ENCODE assay signal across 7 cellular contexts in the genomic region with DNA sequence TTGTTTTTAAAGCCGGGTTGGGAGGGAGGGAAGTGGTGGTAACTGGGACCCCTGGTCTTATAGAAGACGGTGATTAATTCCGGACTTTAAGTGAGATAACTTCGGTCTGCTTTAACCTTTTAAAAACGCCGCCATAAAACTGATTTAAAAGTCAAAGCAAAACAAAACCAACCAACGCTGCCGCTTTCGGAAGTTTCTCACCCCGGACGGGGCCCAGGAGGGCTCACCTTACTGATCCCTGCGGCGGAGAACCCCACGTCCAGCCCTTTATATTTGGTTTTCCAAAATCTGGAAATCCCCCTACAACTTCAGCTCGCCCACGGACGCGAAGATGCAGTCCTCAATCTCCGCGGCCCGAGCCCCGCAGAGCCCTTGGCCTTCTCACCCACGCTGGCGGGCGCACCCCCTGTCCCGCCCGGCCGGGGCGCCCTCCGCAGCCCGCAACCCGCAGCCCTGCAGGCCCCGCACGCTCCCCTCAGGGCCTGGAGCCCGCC. TPM values are rescaled to one million over a fixed set of nuclear protein-coding genes. Genes with fewer than 3 reads are reported as not detected.
A peak's percentile ranks its signal among the peaks of the same experiment; 100 is the strongest.
DNase-seq lines count a peak whose midpoint lies in the region; ATAC-seq, FAIRE-seq and TF ChIP-seq lines count a peak whose summit lies in the region.

No MANE protein-coding gene starts in this region.

- TF ChIP-seq CTCF in K562 (IDR thresholded peaks at IDR 0.05 in 2 of 3, conservative IDR thresholded peaks at IDR 0.05 in 1 of 3; ENCODE audit: insufficient read depth in 2 of 3, low read depth in 1 of 3, low read length in 3 of 3) (peak in 1 of 3 experiments; percentile 19; a peak in 2 of 6 replicates), left lung (IDR thresholded peaks at IDR 0.05) (peak in 1 of 2 donors; percentile 25)

- DNase-seq in NCI-H1105 (lab: John Stamatoyannopoulos, UW) (peak; percentile 24), K562 (ENCODE audit: extremely low read depth in 1 of 4, low spot score in 3 of 4) (no peak), left lung (no peak), NCI-H2081 (lab: John Stamatoyannopoulos, UW) (no peak)
- DNase-seq in stimulated activated CD8-positive, alpha-beta memory T cell treated with anti-CD3 and anti-CD28 coated beads, Interleukin-4, amount 100 ng/mL, for 24 hours (ENCODE audit: low read depth), result peak; percentile 35

- no peak for FAIRE-seq in K562 (lab: Jason Lieb, UNC)

- H3K36me3 ChIP-seq in K562 (ENCODE audit: control insufficient read depth, insufficient read depth, low read length) (peaks cover 3% of the 10 kb centered on the region; the same call in 2 of the 3 replicates), left lung (no peaks in the 10 kb centered on the region)

- H3K27ac ChIP-seq in K562 (ENCODE audit: extremely low read depth, low read depth, low read length) (peak overlapping the region; percentile 64; the same call in 1 of the 3 replicates), left lung (peak overlapping the region; percentile 77 to 96)

- CTCF ChIA-PET in K562 (lab: Yijun Ruan, JAX; ENCODE audit: low intra/inter-chr PET ratio), result no interaction called here

- H3K9me3 ChIP-seq in K562 (replicated peaks; ENCODE audit: control insufficient read depth, insufficient read depth, low read depth, low read length) (no peaks in the 10 kb centered on the region), left lung (no peaks in the 10 kb centered on the region)

- no peak for TF ChIP-seq EP300 in K562 (IDR thresholded peaks at IDR 0.05; ENCODE audit: low read length)

- H3K4me1 ChIP-seq in K562 (replicated peaks in 1 of 2; ENCODE audit: control insufficient read depth in 2 of 2, insufficient read depth in 2 of 2, low read length in 2 of 2) (peaks cover 18 to 21% of the 10 kb centered on the region in 2 experiments), left lung (peaks cover 11 to 26% of the 10 kb centered on the region in 2 donors)

- WGBS in K562 (ENCODE audit: insufficient coverage, low coverage, missing lambda C conversion rate), result 2% methylated on average over 24 of the region's 35 CpGs

- TF ChIP-seq RAD21 in K562 (CRISPR knock-in tag; conservative IDR thresholded peaks at IDR 0.05 in 1 of 2, IDR thresholded peaks at IDR 0.05 in 1 of 2), result no peak

- POLR2A ChIA-PET in K562 (lab: Yijun Ruan, JAX), result interaction anchor here (0.6 to 1.9 kb wide), 3 partner anchors 11 to 102 kb away, joined by 3 to 7 read pairs (median 6); partner anchors contain the start of gene ZW10

- H3K4me3 ChIP-seq in K562, result peak overlapping the region; percentile 77
- H3K4me3 ChIP-seq in left lung, result peak overlapping the region; percentile 68 to 78

- no peaks in the 10 kb centered on the region for H3K27me3 ChIP-seq in K562 (ENCODE audit: control insufficient read depth in 2 of 2, insufficient read depth in 2 of 2, low read length in 2 of 2)
- no peaks in the 10 kb centered on the region for H3K27me3 ChIP-seq in left lung

- H2AFZ ChIP-seq in K562 (ENCODE audit: low read depth, low read length), result peak overlapping the region; percentile 89

- no peaks in the 10 kb centered on the region for H3K9me1 ChIP-seq in K562 (ENCODE audit: control insufficient read depth, insufficient read depth, low read length)

- no peak for TF ChIP-seq POLR2A in K562 (conservative IDR thresholded peaks at IDR 0.05)

- peak overlapping the region; percentile 62 to 88 for H3K9ac ChIP-seq in K562 (ENCODE audit: insufficient read depth in 1 of 2, low read depth in 2 of 2, low read length in 2 of 2)

- H4K20me1 ChIP-seq in K562 (replicated peaks; ENCODE audit: control insufficient read depth, insufficient read depth, low read length), result peaks cover 4% of the 10 kb centered on the region; the same call in 1 of the 2 replicates

- ATAC-seq in GM18520 (IDR thresholded peaks at IDR 0.05; ENCODE audit: unreplicated experiment) (peak; percentile 38), HG02571 (IDR thresholded peaks at IDR 0.05; ENCODE audit: unreplicated experiment) (peak; percentile 59), K562 (peak; percentile 73), left lung (peak; percentile 66)

- H3K79me2 ChIP-seq in K562 (ENCODE audit: control insufficient read depth, insufficient read depth, low read length), result peaks cover 27% of the 10 kb centered on the region

- intact Hi-C loops in K562 (cut with micrococcal nuclease), result no loop called here
- intact Hi-C loops in left lung (cut with DNase I), result no loop called here

- no TSS peak for BruUV-seq in K562 (replicated peaks; lab: Mats Ljungman, UMichigan)

- peak overlapping the region; percentile 82 for H3K4me2 ChIP-seq in K562 (ENCODE audit: insufficient read depth, low read length)

- in situ Hi-C loops in K562 (cut with MboI), result no loop called here

TF ChIP-seq in K562, 482 proteins besides CTCF, POLR2A, EP300 and RAD21 (continues in another document):
- TF ChIP-seq ZNF655 (CRISPR knock-in tag; IDR thresholded peaks at IDR 0.05) (no peak), KDM2B (CRISPR knock-in tag; IDR thresholded peaks at IDR 0.05) (no peak; the same call in 1 of the 2 replicates), ZBTB1 (CRISPR knock-in tag; IDR thresholded peaks at IDR 0.05; ENCODE audit: borderline replicate concordance, low read depth) (peak; percentile 92), ZNF57 (CRISPR knock-in tag; IDR thresholded peaks at IDR 0.05) (no peak), SP2 (IDR thresholded peaks at IDR 0.05; ENCODE audit: extremely low read depth, low read depth, low read length, poor library complexity, severe bottlenecking) (no peak), NONO (IDR thresholded peaks at IDR 0.05; ENCODE audit: low read depth in 2 of 2, low read length in 1 of 2) (0 out of 4 replicates have a peak, but pooled peaks of 1 of the 2 experiments have one; percentile 22), TEAD2 (tag; IDR thresholded peaks at IDR 0.05) (no peak), NR2F6 (CRISPR knock-in tag; IDR thresholded peaks at IDR 0.05) (no peak), NFRKB (IDR thresholded peaks at IDR 0.05; ENCODE audit: low read depth) (no peak)
- TF ChIP-seq, protein P1, sequence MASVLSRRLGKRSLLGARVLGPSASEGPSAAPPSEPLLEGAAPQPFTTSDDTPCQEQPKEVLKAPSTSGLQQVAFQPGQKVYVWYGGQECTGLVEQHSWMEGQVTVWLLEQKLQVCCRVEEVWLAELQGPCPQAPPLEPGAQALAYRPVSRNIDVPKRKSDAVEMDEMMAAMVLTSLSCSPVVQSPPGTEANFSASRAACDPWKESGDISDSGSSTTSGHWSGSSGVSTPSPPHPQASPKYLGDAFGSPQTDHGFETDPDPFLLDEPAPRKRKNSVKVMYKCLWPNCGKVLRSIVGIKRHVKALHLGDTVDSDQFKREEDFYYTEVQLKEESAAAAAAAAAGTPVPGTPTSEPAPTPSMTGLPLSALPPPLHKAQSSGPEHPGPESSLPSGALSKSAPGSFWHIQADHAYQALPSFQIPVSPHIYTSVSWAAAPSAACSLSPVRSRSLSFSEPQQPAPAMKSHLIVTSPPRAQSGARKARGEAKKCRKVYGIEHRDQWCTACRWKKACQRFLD (CRISPR knock-in tag; IDR thresholded peaks at IDR 0.05), result peak; percentile 47; the same call in 1 of the 2 replicates

RNA-seq across cellular contexts. Expression of gene USP28, which starts 0.4 kb away (rescaled TPM):
- 42.1 and 95.4 TPM in 2 replicates for total RNA-seq in K562 (2011; cell fraction: chromatin; rRNA removed; ENCODE audit: low replicate concordance)
- 17.0 and 19.1 TPM in 2 replicates for total RNA-seq in K562 (2011; cell fraction: nucleolus; rRNA removed)
- 36.1 and 36.6 TPM in 2 replicates for total RNA-seq in K562 (2011; cell fraction: nucleoplasm; rRNA removed)
- total RNA-seq in K562 (2014; rRNA removed) (16.1 and 18.8 TPM in 2 replicates), K562 (2014; rRNA removed; fragmentation: Illumina TruSeq; extraction: Trizol) (35.9 and 41.8 TPM in 2 replicates), K562 (2015; rRNA removed; fragmentation: Illumina TruSeq; extraction: Trizol) (28.0 and 28.5 TPM in 2 replicates), K562 (2021) (20.3 and 20.9 TPM in 2 replicates), left lung (10 to 100 TPM; 21.7 TPM)
- polyA plus RNA-seq in K562 (2011; rRNA removed) (36.4 and 43.5 TPM in 2 replicates), K562 (2014; fragmentation: Illumina TruSeq; extraction: Trizol) (29.1 and 42.7 TPM in 2 replicates), K562 (2014; fragmentation: Nextera tagmentation; extraction: Ambion mirVana) (1 to 10 TPM; 3.7 to 7.1 TPM), K562 (2014; rRNA removed) (18.7 and 20.7 TPM in 2 replicates)
- polyA plus RNA-seq in K562 (2011; cell fraction: cytosol; rRNA removed), result 13.7 and 21.3 TPM in 2 replicates
- polyA plus RNA-seq in K562 (2011; cell fraction: nucleus; rRNA removed), result 49.1 and 49.4 TPM in 2 replicates
- 15.7 and 19.3 TPM in 2 replicates for polyA plus RNA-seq in K562 (2012)
- 59.8 and 62.6 TPM in 2 replicates for polyA minus RNA-seq in K562 (2011; rRNA and poly(A)+ RNA removed)
- polyA minus RNA-seq in K562 (2011; cell fraction: cytosol; rRNA and poly(A)+ RNA removed), result 17.6 and 22.3 TPM in 2 replicates
- polyA minus RNA-seq in K562 (2011; cell fraction: nucleus; rRNA and poly(A)+ RNA removed), result 12.4 and 28.3 TPM in 2 replicates

RNA-seq across cellular contexts. Expression of gene HTR3B, which starts 29.6 kb away (rescaled TPM):
- total RNA-seq in K562 (2011; cell fraction: chromatin; rRNA removed; ENCODE audit: low replicate concordance), result not detected in 2 replicates
- total RNA-seq in K562 (2011; cell fraction: nucleolus; rRNA removed), result not detected in 2 replicates
- total RNA-seq in K562 (2011; cell fraction: nucleoplasm; rRNA removed), result not detected in 2 replicates
- total RNA-seq in K562 (2014; rRNA removed) (not detected in 2 replicates), K562 (2014; rRNA removed; fragmentation: Illumina TruSeq; extraction: Trizol) (not detected in 2 replicates), K562 (2015; rRNA removed; fragmentation: Illumina TruSeq; extraction: Trizol) (not detected in 2 replicates), K562 (2021) (not detected in 2 replicates), left lung (not detected)
- polyA plus RNA-seq in K562 (2011; rRNA removed) (not detected in 2 replicates), K562 (2014; fragmentation: Illumina TruSeq; extraction: Trizol) (not detected in 2 replicates), K562 (2014; fragmentation: Nextera tagmentation; extraction: Ambion mirVana) (not detected), K562 (2014; rRNA removed) (not detected in 2 replicates)
- polyA plus RNA-seq in K562 (2011; cell fraction: cytosol; rRNA removed), result not detected in 2 replicates
- polyA plus RNA-seq in K562 (2011; cell fraction: nucleus; rRNA removed), result not detected in 2 replicates
- polyA plus RNA-seq in K562 (2012), result not detected in 2 replicates
- not detected in 2 replicates for polyA minus RNA-seq in K562 (2011; rRNA and poly(A)+ RNA removed)
- polyA minus RNA-seq in K562 (2011; cell fraction: cytosol; rRNA and poly(A)+ RNA removed), result not detected in 2 replicates
- polyA minus RNA-seq in K562 (2011; cell fraction: nucleus; rRNA and poly(A)+ RNA removed), result not detected in 2 replicates

Comparison
In these comparisons a context has a peak if more than half of its experiments do, and no peak if none do; other contexts are left out.
1. DNase-seq: peak in NCI-H1105 (single experiment) and stimulated activated CD8-positive, alpha-beta memory T cell treated with anti-CD3 and anti-CD28 coated beads, Interleukin-4, amount 100 ng/mL, for 24 hours (single experiment); none in K562 (0 of 4), left lung (0 of 2) and NCI-H2081 (0 of 2).
2. Peak in every context shown above with its lines, with median percentiles within 50 percentile points of each other: ATAC-seq.